Comparison of ENCODE assay signal across 2 cellular contexts in the genomic region with DNA sequence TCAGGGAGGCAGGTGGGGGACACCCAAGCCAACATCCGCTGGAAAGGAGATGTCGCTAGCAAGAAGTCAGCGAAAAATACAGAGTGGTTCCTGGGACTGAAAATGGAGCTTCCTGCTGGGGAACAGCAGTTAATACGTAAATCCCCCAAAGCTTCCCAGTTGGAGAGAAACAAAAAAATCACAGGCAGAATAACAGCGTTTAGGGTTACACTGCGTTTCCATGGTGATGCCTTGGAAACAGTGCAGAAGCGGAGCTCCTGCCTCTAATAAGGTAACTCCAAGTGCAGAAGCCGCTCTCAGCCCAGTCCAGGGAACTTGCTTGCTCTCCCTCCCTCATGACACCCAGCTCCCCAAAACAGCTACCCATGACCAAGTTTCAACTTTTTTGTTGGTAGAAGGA.
A peak's percentile ranks its signal among the peaks of the same experiment; 100 is the strongest.
TF ChIP-seq lines count a peak whose summit lies in the region.

No MANE protein-coding gene starts in this region.

TF ChIP-seq in HEK293, 187 proteins besides CTCF, POLR2A, EP300 and RAD21:
- peak; percentile 83 for TF ChIP-seq ZIC2 (tag by site-specific recombination; IDR thresholded peaks at IDR 0.05)
- no peak for TF ChIP-seq GLIS2 (tag by site-specific recombination; IDR thresholded peaks at IDR 0.05)
- TF ChIP-seq MYNN (tag by site-specific recombination; IDR thresholded peaks at IDR 0.05; ENCODE audit: borderline replicate concordance): peak; percentile 19; the same call in 1 of the 2 replicates

TF ChIP-seq in H1, 55 proteins besides CTCF, POLR2A, EP300 and RAD21:
- no peak for TF ChIP-seq SIN3A (conservative IDR thresholded peaks at IDR 0.05 in 1 of 2, IDR thresholded peaks at IDR 0.05 in 1 of 2; ENCODE audit: low read depth in 1 of 2, low read length in 2 of 2)
- TF ChIP-seq BRCA1 (IDR thresholded peaks at IDR 0.05; ENCODE audit: low read depth, low read length): no peak
- TF ChIP-seq MAFK (IDR thresholded peaks at IDR 0.05; ENCODE audit: low read depth, low read length): no peak
